Comparison of ENCODE assay signal across 1 cellular context in genomic region chr17:34201225-34201624, GRCh38.
TF ChIP-seq lines count a peak whose summit lies in the region.

No MANE protein-coding gene starts in this region.

TF ChIP-seq in IMR-90, 13 proteins besides CTCF, POLR2A, EP300 and RAD21:
- TF ChIP-seq CEBPB (IDR thresholded peaks at IDR 0.05; ENCODE audit: low read depth, low read length) (no peak), USF2 (IDR thresholded peaks at IDR 0.05; ENCODE audit: low read depth, low read length) (no peak), RCOR1 (IDR thresholded peaks at IDR 0.05; ENCODE audit: insufficient replicate concordance, low read length) (no peak), NFE2L2 (IDR thresholded peaks at IDR 0.05; ENCODE audit: low read depth, low read length) (no peak), FOS (IDR thresholded peaks at IDR 0.05; ENCODE audit: low read depth, low read length) (no peak), BHLHE40 (IDR thresholded peaks at IDR 0.05; ENCODE audit: low read depth, low read length) (no peak), SMC3 (IDR thresholded peaks at IDR 0.05; ENCODE audit: low read depth, low read length) (no peak), MAFK (IDR thresholded peaks at IDR 0.05; ENCODE audit: low read depth, low read length) (no peak), ELK1 (IDR thresholded peaks at IDR 0.05; ENCODE audit: borderline replicate concordance, low read depth, low read length) (no peak), RFX5 (IDR thresholded peaks at IDR 0.05; ENCODE audit: low read depth, low read length) (no peak), MAZ (IDR thresholded peaks at IDR 0.05; ENCODE audit: borderline replicate concordance, low read depth, low read length) (no peak), MXI1 (IDR thresholded peaks at IDR 0.05; ENCODE audit: borderline replicate concordance, low read depth, low read length) (no peak), CHD1 (IDR thresholded peaks at IDR 0.05; ENCODE audit: low read depth, low read length) (no peak)
